1 cellular context compared by ENCODE assay signal in genomic region chr19:47600246-47601179, GRCh38.
TF ChIP-seq lines count a peak whose summit lies in the region.

No MANE protein-coding gene starts in this region.

TF ChIP-seq in HepG2, 621 proteins besides CTCF, POLR2A, EP300 and RAD21 (continued from another document and continues in another):
- TF ChIP-seq ZBTB37 (CRISPR knock-in tag; IDR thresholded peaks at IDR 0.05) (no peak), JARID2 (CRISPR knock-in tag; IDR thresholded peaks at IDR 0.05; ENCODE audit: insufficient replicate concordance) (peak; percentile 57), ARHGAP35 (CRISPR knock-in tag; IDR thresholded peaks at IDR 0.05; ENCODE audit: borderline replicate concordance) (no peak), ZNF260 (CRISPR knock-in tag; IDR thresholded peaks at IDR 0.05; ENCODE audit: borderline replicate concordance, low read depth) (no peak), KMT2B (CRISPR knock-in tag; IDR thresholded peaks at IDR 0.05) (peak; percentile 46; the same call in 1 of the 2 replicates), ELF3 (CRISPR knock-in tag; IDR thresholded peaks at IDR 0.05) (0 out of 2 replicates have a peak, but pooled peaks have one; percentile 9), CBX2 (IDR thresholded peaks at IDR 0.05; ENCODE audit: low read depth, low read length) (no peak), CBX2 (CRISPR knock-in tag; IDR thresholded peaks at IDR 0.05; ENCODE audit: low read depth) (no peak), SP5 (CRISPR knock-in tag; IDR thresholded peaks at IDR 0.05; ENCODE audit: borderline replicate concordance, low read depth) (0 out of 2 replicates have a peak, but pooled peaks have one; percentile 49), STAT5B (CRISPR knock-in tag; IDR thresholded peaks at IDR 0.05) (no peak), ZSCAN31 (CRISPR knock-in tag; IDR thresholded peaks at IDR 0.05; ENCODE audit: low read depth) (peak; percentile 82; the same call in 1 of the 2 replicates), NR2F1 (CRISPR knock-in tag; IDR thresholded peaks at IDR 0.05) (no peak), ASH2L (IDR thresholded peaks at IDR 0.05; ENCODE audit: insufficient read length, low read depth, low read length) (peak; percentile 27), SKIL (CRISPR knock-in tag; IDR thresholded peaks at IDR 0.05; ENCODE audit: borderline replicate concordance) (no peak), RFXANK (CRISPR knock-in tag; IDR thresholded peaks at IDR 0.05) (no peak), ZBTB25 (CRISPR knock-in tag; IDR thresholded peaks at IDR 0.05) (no peak), ZNF343 (CRISPR knock-in tag; IDR thresholded peaks at IDR 0.05) (no peak), RERE (CRISPR knock-in tag; IDR thresholded peaks at IDR 0.05; ENCODE audit: low read depth) (no peak), STAG1 (CRISPR knock-in tag; IDR thresholded peaks at IDR 0.05) (0 out of 2 replicates have a peak, but pooled peaks have one; percentile 7), IKZF1 (IDR thresholded peaks at IDR 0.05) (no peak), GATAD1 (CRISPR knock-in tag; IDR thresholded peaks at IDR 0.05) (peak; percentile 68; the same call in 1 of the 2 replicates), SNAPC2 (CRISPR knock-in tag; IDR thresholded peaks at IDR 0.05) (peak; percentile 89), ARNTL (CRISPR knock-in tag; IDR thresholded peaks at IDR 0.05) (no peak; the same call in 1 of the 2 replicates), JUN (CRISPR knock-in tag; IDR thresholded peaks at IDR 0.05) (no peak), NFE2 (CRISPR knock-in tag; IDR thresholded peaks at IDR 0.05) (no peak), ZNF496 (CRISPR knock-in tag; IDR thresholded peaks at IDR 0.05; ENCODE audit: insufficient replicate concordance) (no peak), E2F1 (CRISPR knock-in tag; IDR thresholded peaks at IDR 0.05) (peak; percentile 91), ZNF567 (CRISPR knock-in tag; IDR thresholded peaks at IDR 0.05; ENCODE audit: borderline replicate concordance) (0 out of 2 replicates have a peak, but pooled peaks have one; percentile 57), GFI1 (CRISPR knock-in tag; IDR thresholded peaks at IDR 0.05; ENCODE audit: borderline replicate concordance) (no peak; the same call in 1 of the 2 replicates), ZNF124 (CRISPR knock-in tag; IDR thresholded peaks at IDR 0.05) (peak; percentile 47; the same call in 1 of the 2 replicates), ZNF10 (CRISPR knock-in tag; IDR thresholded peaks at IDR 0.05; ENCODE audit: borderline replicate concordance, low read depth) (no peak), MEIS1 (CRISPR knock-in tag; IDR thresholded peaks at IDR 0.05; ENCODE audit: borderline replicate concordance) (peak; percentile 19; the same call in 1 of the 2 replicates), ZSCAN25 (CRISPR knock-in tag; IDR thresholded peaks at IDR 0.05) (peak; percentile 44; the same call in 1 of the 2 replicates), GLMP (CRISPR knock-in tag; IDR thresholded peaks at IDR 0.05; ENCODE audit: borderline replicate concordance) (no peak), HOXA9 (CRISPR knock-in tag; IDR thresholded peaks at IDR 0.05; ENCODE audit: borderline replicate concordance) (no peak), ARID2 (CRISPR knock-in tag; IDR thresholded peaks at IDR 0.05; ENCODE audit: borderline replicate concordance) (peak; percentile 37; the same call in 1 of the 2 replicates), THAP11 (CRISPR knock-in tag; IDR thresholded peaks at IDR 0.05) (peak; percentile 77), NFE2L1 (CRISPR knock-in tag; IDR thresholded peaks at IDR 0.05; ENCODE audit: borderline replicate concordance) (no peak), HOXA3 (CRISPR knock-in tag; IDR thresholded peaks at IDR 0.05) (peak; percentile 74), HOXA5 (CRISPR knock-in tag; IDR thresholded peaks at IDR 0.05) (peak; percentile 70; the same call in 1 of the 2 replicates), MZF1 (CRISPR knock-in tag; IDR thresholded peaks at IDR 0.05; ENCODE audit: borderline replicate concordance) (peak; percentile 99), ZNF83 (CRISPR knock-in tag; IDR thresholded peaks at IDR 0.05; ENCODE audit: borderline replicate concordance) (no peak)
- TF ChIP-seq, protein P1, sequence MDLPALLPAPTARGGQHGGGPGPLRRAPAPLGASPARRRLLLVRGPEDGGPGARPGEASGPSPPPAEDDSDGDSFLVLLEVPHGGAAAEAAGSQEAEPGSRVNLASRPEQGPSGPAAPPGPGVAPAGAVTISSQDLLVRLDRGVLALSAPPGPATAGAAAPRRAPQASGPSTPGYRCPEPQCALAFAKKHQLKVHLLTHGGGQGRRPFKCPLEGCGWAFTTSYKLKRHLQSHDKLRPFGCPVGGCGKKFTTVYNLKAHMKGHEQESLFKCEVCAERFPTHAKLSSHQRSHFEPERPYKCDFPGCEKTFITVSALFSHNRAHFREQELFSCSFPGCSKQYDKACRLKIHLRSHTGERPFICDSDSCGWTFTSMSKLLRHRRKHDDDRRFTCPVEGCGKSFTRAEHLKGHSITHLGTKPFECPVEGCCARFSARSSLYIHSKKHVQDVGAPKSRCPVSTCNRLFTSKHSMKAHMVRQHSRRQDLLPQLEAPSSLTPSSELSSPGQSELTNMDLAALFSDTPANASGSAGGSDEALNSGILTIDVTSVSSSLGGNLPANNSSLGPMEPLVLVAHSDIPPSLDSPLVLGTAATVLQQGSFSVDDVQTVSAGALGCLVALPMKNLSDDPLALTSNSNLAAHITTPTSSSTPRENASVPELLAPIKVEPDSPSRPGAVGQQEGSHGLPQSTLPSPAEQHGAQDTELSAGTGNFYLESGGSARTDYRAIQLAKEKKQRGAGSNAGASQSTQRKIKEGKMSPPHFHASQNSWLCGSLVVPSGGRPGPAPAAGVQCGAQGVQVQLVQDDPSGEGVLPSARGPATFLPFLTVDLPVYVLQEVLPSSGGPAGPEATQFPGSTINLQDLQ (CRISPR knock-in tag; IDR thresholded peaks at IDR 0.05) = peak; percentile 99
- TF ChIP-seq, protein P2, sequence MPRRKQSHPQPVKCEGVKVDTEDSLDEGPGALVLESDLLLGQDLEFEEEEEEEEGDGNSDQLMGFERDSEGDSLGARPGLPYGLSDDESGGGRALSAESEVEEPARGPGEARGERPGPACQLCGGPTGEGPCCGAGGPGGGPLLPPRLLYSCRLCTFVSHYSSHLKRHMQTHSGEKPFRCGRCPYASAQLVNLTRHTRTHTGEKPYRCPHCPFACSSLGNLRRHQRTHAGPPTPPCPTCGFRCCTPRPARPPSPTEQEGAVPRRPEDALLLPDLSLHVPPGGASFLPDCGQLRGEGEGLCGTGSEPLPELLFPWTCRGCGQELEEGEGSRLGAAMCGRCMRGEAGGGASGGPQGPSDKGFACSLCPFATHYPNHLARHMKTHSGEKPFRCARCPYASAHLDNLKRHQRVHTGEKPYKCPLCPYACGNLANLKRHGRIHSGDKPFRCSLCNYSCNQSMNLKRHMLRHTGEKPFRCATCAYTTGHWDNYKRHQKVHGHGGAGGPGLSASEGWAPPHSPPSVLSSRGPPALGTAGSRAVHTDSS (CRISPR knock-in tag; conservative IDR thresholded peaks at IDR 0.05) = no peak
- TF ChIP-seq, protein P3, sequence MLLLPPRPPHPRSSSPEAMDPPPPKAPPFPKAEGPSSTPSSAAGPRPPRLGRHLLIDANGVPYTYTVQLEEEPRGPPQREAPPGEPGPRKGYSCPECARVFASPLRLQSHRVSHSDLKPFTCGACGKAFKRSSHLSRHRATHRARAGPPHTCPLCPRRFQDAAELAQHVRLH (CRISPR knock-in tag; IDR thresholded peaks at IDR 0.05; ENCODE audit: borderline replicate concordance, low read depth) = no peak
- TF ChIP-seq, protein P4, sequence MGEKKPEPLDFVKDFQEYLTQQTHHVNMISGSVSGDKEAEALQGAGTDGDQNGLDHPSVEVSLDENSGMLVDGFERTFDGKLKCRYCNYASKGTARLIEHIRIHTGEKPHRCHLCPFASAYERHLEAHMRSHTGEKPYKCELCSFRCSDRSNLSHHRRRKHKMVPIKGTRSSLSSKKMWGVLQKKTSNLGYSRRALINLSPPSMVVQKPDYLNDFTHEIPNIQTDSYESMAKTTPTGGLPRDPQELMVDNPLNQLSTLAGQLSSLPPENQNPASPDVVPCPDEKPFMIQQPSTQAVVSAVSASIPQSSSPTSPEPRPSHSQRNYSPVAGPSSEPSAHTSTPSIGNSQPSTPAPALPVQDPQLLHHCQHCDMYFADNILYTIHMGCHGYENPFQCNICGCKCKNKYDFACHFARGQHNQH (CRISPR knock-in tag; IDR thresholded peaks at IDR 0.05) = peak; percentile 46; the same call in 1 of the 2 replicates
